ENCODE assay signal across 7 cellular contexts in the genomic region with DNA sequence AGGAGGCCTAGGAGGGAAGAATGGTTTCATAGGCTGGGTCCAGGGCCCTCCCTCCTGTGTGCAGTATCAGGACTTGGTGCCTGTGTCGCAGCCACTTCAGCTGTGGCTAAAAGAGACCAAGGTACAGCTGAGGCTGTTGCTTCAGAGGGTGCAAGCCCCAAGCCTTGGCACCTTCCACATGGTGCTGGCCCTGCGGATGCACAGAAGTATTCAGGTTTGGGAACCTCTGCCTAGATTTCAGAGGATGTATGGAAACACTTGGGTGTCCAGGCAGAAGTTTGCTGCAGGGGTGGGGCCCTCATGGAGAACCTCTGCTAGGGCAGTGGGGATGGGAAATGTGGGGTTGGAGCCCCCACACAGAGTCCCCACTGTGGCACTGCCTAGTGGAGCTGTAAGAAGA. TPM values are rescaled to one million over a fixed set of nuclear protein-coding genes. Genes with fewer than 3 reads are reported as not detected.
"Had no signal": no experiment of that assay in that cellular context is flagged by ENCODE, and none has a peak within 500 bp of the region (broad histone marks: within the 10 kb centered on the region; RNA-seq: fewer than 3 reads in every experiment).

No MANE protein-coding gene starts in this region.

RNA-seq across cellular contexts. Expression of a gene that starts 54.3 kb away (rescaled TPM):
- total RNA-seq: chondrocyte, endothelial cell of umbilical vein, epithelial cell of proximal tubule, esophagus mucosa, fibroblast of lung, foreskin keratinocyte, glomerular endothelial cell had no signal
- polyA plus RNA-seq: endothelial cell of umbilical vein, foreskin keratinocyte had no signal
